1 cellular context compared by ENCODE assay signal in genomic region chr2:108923019-108923700, GRCh38.
TF ChIP-seq lines count a peak whose summit lies in the region.

No MANE protein-coding gene starts in this region.

TF ChIP-seq in H1, 55 proteins besides CTCF, POLR2A, EP300 and RAD21:
- no peak for TF ChIP-seq CBX8 (IDR thresholded peaks at IDR 0.05; ENCODE audit: borderline replicate concordance, low read depth, low read length)
- TF ChIP-seq, protein P1, sequence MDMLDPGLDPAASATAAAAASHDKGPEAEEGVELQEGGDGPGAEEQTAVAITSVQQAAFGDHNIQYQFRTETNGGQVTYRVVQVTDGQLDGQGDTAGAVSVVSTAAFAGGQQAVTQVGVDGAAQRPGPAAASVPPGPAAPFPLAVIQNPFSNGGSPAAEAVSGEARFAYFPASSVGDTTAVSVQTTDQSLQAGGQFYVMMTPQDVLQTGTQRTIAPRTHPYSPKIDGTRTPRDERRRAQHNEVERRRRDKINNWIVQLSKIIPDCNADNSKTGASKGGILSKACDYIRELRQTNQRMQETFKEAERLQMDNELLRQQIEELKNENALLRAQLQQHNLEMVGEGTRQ (IDR thresholded peaks at IDR 0.05; ENCODE audit: low read length): no peak
- no peak for TF ChIP-seq HDAC6 (IDR thresholded peaks at IDR 0.05; ENCODE audit: low read depth, low read length)
- TF ChIP-seq, protein P2, sequence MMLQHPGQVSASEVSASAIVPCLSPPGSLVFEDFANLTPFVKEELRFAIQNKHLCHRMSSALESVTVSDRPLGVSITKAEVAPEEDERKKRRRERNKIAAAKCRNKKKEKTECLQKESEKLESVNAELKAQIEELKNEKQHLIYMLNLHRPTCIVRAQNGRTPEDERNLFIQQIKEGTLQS (IDR thresholded peaks at IDR 0.05; ENCODE audit: insufficient read depth, low read depth, low read length): no peak
- no peak for TF ChIP-seq EZH2 (IDR thresholded peaks at IDR 0.05; ENCODE audit: low read depth, low read length, severe bottlenecking)
- no peak for TF ChIP-seq BCL11A (IDR thresholded peaks at IDR 0.05; ENCODE audit: low read depth in 2 of 2, low read length in 2 of 2)
- no peak for TF ChIP-seq POU5F1 (IDR thresholded peaks at IDR 0.05; ENCODE audit: low read depth, low read length)
- no peak for TF ChIP-seq YY1 (IDR thresholded peaks at IDR 0.05; ENCODE audit: low read depth, low read length)
- TF ChIP-seq RXRA (IDR thresholded peaks at IDR 0.05; ENCODE audit: insufficient read depth, low read depth, low read length): no peak
